ENCODE assay signal across 17 cellular contexts in the genomic region with DNA sequence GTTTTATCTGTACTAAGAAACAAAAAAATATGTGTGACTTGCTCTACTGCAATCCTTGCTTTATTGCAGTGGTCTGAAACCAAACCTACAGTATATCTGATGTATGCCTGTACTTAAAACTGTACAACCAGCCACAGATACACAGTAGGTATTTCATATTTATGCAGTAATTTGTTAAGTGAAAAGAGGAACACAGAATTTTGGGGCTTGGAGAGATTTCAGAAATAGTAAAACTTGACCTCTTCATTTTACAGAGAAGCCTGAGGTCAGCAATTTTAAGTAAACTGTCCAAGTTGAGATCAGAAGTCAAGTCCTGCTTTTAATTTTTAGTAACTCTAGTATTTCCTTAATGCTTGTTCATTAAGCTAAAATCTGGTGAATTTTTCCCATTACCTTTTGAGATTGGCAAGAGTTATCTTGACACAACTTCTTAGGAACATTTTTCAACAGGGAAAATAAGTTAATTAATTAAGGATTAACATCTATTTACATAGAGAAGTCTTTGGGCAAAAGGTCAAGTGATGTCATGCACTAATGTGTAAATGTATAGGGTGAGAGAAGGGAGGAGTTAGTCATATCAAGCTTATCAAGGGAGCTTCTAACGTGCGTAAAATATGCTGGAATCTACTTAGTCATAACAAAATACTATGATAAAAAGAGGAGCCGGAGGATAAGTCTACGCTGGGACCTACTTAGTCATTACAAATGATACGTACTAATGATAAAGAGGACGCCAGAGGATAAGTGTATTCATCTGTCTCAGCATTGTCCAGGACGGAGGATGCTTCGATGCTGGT.
"Had no signal": no experiment of that assay in that cellular context is flagged by ENCODE, and none has a peak within 500 bp of the region (broad histone marks: within the 10 kb centered on the region; RNA-seq: fewer than 3 reads in every experiment).

No MANE protein-coding gene starts in this region.

- DNase-seq: activated CD4-positive, alpha-beta T cell treated with anti-CD3 and anti-CD28 coated beads for 36 hours; activated CD8-positive, alpha-beta memory T cell treated with anti-CD3 and anti-CD28 coated beads, Interleukin-2, amount 50 U/mL, for 48 hours; activated CD8-positive, alpha-beta T cell treated with anti-CD3 and anti-CD28 coated beads for 36 hours; activated naive CD4-positive, alpha-beta T cell treated with anti-CD3 and anti-CD28 coated beads for 36 hours; central memory CD4-positive, alpha-beta T cell; cortex of kidney; effector memory CD4-positive, alpha-beta T cell; nephron progenitor cell; stimulated activated CD4-positive, alpha-beta T cell treated with anti-CD3 and anti-CD28 coated beads, Interleukin-12 subunit alpha, Interleukin-12 subunit beta, amount 100 ng/mL, for 4 hours; stimulated activated CD8-positive, alpha-beta memory T cell treated with anti-CD3 and anti-CD28 coated beads, Interleukin-4, amount 100 ng/mL, for 48 hours; stomach had no signal

- H3K9me3 Mint-ChIP-seq: activated CD8-positive, alpha-beta T cell treated with anti-CD3 and anti-CD28 coated beads for 36 hours; activated naive CD4-positive, alpha-beta T cell treated with anti-CD3 and anti-CD28 coated beads for 36 hours; activated T-helper 1 cell treated with anti-CD3 and anti-CD28 coated beads, Interleukin-12 subunit alpha, Interleukin-12 subunit beta, Interleukin-2, Interleukin-4 antibody, amounts not matched to agents 30 ng/mL and 10 ng/mL and 1 ng/mL, durations not matched to agents 14 hours and 24 hours and 36 hours had no signal

- H3K4me1 Mint-ChIP-seq: activated CD4-positive, alpha-beta T cell treated with anti-CD3 and anti-CD28 coated beads for 36 hours; nephron progenitor cell had no signal

- H3K27ac ChIP-seq: epithelial cell of prostate, hepatocyte, stomach, thoracic aorta, VCaP had no signal

- ATAC-seq: activated CD4-positive, alpha-beta T cell treated with anti-CD3 and anti-CD28 coated beads for 36 hours; activated CD8-positive, alpha-beta T cell treated with anti-CD3 and anti-CD28 coated beads for 36 hours; sciatic nerve had no signal

- H3K4me3 Mint-ChIP-seq: activated CD4-positive, alpha-beta T cell treated with anti-CD3 and anti-CD28 coated beads for 36 hours; activated CD8-positive, alpha-beta T cell treated with anti-CD3 and anti-CD28 coated beads for 36 hours; activated naive CD4-positive, alpha-beta T cell treated with anti-CD3 and anti-CD28 coated beads for 36 hours; activated T-helper 1 cell treated with anti-CD3 and anti-CD28 coated beads, Interleukin-12 subunit alpha, Interleukin-12 subunit beta, Interleukin-2, Interleukin-4 antibody, amounts not matched to agents 30 ng/mL and 10 ng/mL and 1 ng/mL, durations not matched to agents 14 hours and 24 hours and 36 hours; nephron progenitor cell had no signal

- H3K27ac Mint-ChIP-seq: activated CD4-positive, alpha-beta T cell treated with anti-CD3 and anti-CD28 coated beads for 36 hours; activated CD8-positive, alpha-beta T cell treated with anti-CD3 and anti-CD28 coated beads for 36 hours; activated naive CD4-positive, alpha-beta T cell treated with anti-CD3 and anti-CD28 coated beads for 36 hours; activated T-helper 1 cell treated with anti-CD3 and anti-CD28 coated beads, Interleukin-12 subunit alpha, Interleukin-12 subunit beta, Interleukin-2, Interleukin-4 antibody, amounts not matched to agents 30 ng/mL and 10 ng/mL and 1 ng/mL, durations not matched to agents 14 hours and 24 hours and 36 hours; nephron progenitor cell had no signal

- H3K4me1 ChIP-seq: stomach had no signal

- H3K27me3 ChIP-seq: hepatocyte, stomach had no signal
